ENCODE assay signal across 19 cellular contexts in the genomic region with DNA sequence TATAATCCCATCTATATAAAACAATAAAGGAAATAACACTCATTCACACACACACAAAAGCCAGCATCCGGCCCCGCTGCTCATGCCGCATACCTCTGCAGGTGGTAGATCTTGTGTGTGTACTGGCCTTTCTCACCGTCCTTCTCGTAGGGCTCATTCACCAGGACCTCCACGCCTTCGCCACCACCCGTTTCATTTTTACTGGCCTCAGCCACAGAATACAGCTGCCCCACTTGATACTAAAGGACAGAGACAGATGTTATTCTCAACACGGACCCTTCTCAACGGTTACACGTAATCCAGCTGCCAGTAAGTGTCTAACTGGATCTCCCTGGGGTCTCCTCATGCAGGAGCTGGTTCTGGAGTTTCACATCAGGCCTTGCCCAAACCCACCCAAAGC. TPM values are rescaled to one million over a fixed set of nuclear protein-coding genes. Genes with fewer than 3 reads are reported as not detected.
DNase-seq lines count a peak whose midpoint lies in the region; ATAC-seq, FAIRE-seq and TF ChIP-seq lines count a peak whose summit lies in the region.
"Had no signal": no experiment of that assay in that cellular context is flagged by ENCODE, and none has a peak within 500 bp of the region (broad histone marks: within the 10 kb centered on the region; RNA-seq: fewer than 3 reads in every experiment).

No MANE protein-coding gene starts in this region.

- H3K27ac Mint-ChIP-seq in CD8-positive, alpha-beta memory T cell, result peak overlapping the region in 1 of 8 donors; percentile 70
- H3K27ac Mint-ChIP-seq: HFFc6 had no signal

- H3K27me3 ChIP-seq in neutrophil (no peaks in the 10 kb centered on the region), upper lobe of left lung (no peaks in the 10 kb centered on the region)
- no peaks in the 10 kb centered on the region for H3K27me3 ChIP-seq in CD8-positive, alpha-beta memory T cell (ENCODE audit: insufficient read depth, low read length, poor library complexity, severe bottlenecking)

- POLR2A ChIA-PET in CD8-positive, alpha-beta memory T cell (lab: Charles Lee), result no interaction called here

- H3K4me3 ChIP-seq in neutrophil (ENCODE audit: low read depth in 1 of 2, low read length in 1 of 2), result no peak overlapping the region
- H3K4me3 ChIP-seq in upper lobe of left lung, result no peak overlapping the region
- H3K4me3 ChIP-seq in CD8-positive, alpha-beta memory T cell (ENCODE audit: low read length), result no peak overlapping the region
- H3K4me3 ChIP-seq: K562, PC-9 had no signal

- H3K27me3 Mint-ChIP-seq in CD8-positive, alpha-beta memory T cell, result peaks cover 0 to 2% of the 10 kb centered on the region in 2 donors
- H3K27me3 Mint-ChIP-seq: CD4-positive, CD25-positive, alpha-beta regulatory T cell had no signal

- TF ChIP-seq POLR2A in GM12892 (IDR thresholded peaks at IDR 0.05; ENCODE audit: low read depth, low read length) (0 out of 2 replicates have a peak, but pooled peaks have one; percentile 25), upper lobe of left lung (IDR thresholded peaks at IDR 0.05) (no peak)

- H3K9me3 ChIP-seq in neutrophil, result no peaks in the 10 kb centered on the region
- H3K9me3 ChIP-seq in upper lobe of left lung, result no peaks in the 10 kb centered on the region
- H3K9me3 ChIP-seq in CD8-positive, alpha-beta memory T cell (ENCODE audit: low read length), result no peaks in the 10 kb centered on the region

- FAIRE-seq in GM12892 (lab: Jason Lieb, UNC), result no peak
- FAIRE-seq: H1 had no signal

- H3K27ac ChIP-seq in neutrophil, result peak overlapping the region; percentile 84
- peak overlapping the region in 3 of 4 donors; percentile 30 to 67 (median 65) for H3K27ac ChIP-seq in upper lobe of left lung
- H3K27ac ChIP-seq in CD8-positive, alpha-beta memory T cell (ENCODE audit: low read depth, low read length), result no peak overlapping the region
- H3K27ac ChIP-seq: PC-9 had no signal

- H3K4me1 ChIP-seq in neutrophil (ENCODE audit: control insufficient read depth in 1 of 2, insufficient read depth in 1 of 2, low read depth in 1 of 2, low read length in 1 of 2) (peaks cover 41 to 46% of the 10 kb centered on the region in 2 experiments), upper lobe of left lung (peaks cover 27 to 47% (median 41%) of the 10 kb centered on the region in 4 donors)
- H3K4me1 ChIP-seq in CD8-positive, alpha-beta memory T cell (ENCODE audit: insufficient read depth, low read length), result no peaks in the 10 kb centered on the region

- 91 to 92% methylated on average over 11 of the region's 11 CpGs for WGBS in upper lobe of left lung, 2 donors

- CTCF ChIA-PET in CD8-positive, alpha-beta memory T cell (lab: Charles Lee), result no interaction called here

- H3K36me3 Mint-ChIP-seq in CD8-positive, alpha-beta memory T cell, result peaks cover 7 to 84% (median 15%) of the 10 kb centered on the region in 3 donors

- no peak for TF ChIP-seq EP300 in upper lobe of left lung (IDR thresholded peaks at IDR 0.05)

- DNase-seq in GM12892 (ENCODE audit: insufficient read length) (no peak), NCI-H82 (lab: John Stamatoyannopoulos, UW) (peak; percentile 72), upper lobe of left lung (no peak), GM19240 (ENCODE audit: insufficient read length, low spot score) (no peak)
- DNase-seq in CD8-positive, alpha-beta memory T cell, result no peak
- no peak for DNase-seq in activated naive CD4-positive, alpha-beta T cell treated with anti-CD3 and anti-CD28 coated beads, Interleukin-2, amount 50 U/mL, for 16 hours
- DNase-seq: ACHN; CD4-positive, CD25-positive, alpha-beta regulatory T cell; GF-D8; HFFc6; NCI-H1048; NCI-H146; NCI-H2107; NCI-H226; NCI-H69; PC-9 had no signal

- no peak for TF ChIP-seq CTCF in neutrophil (IDR thresholded peaks at IDR 0.05)
- TF ChIP-seq CTCF in upper lobe of left lung (IDR thresholded peaks at IDR 0.05), result no peak

- H3K9me3 Mint-ChIP-seq in CD8-positive, alpha-beta memory T cell, result no peaks in the 10 kb centered on the region
- H3K9me3 Mint-ChIP-seq: CD4-positive, CD25-positive, alpha-beta regulatory T cell; HFFc6 had no signal

- H3K4me1 Mint-ChIP-seq in CD8-positive, alpha-beta memory T cell, result peaks cover 8 to 22% (median 10%) of the 10 kb centered on the region in 3 donors

- no peak for ATAC-seq in upper lobe of left lung (ENCODE audit: low FRiP score in 2 of 2)
- ATAC-seq: K562 had no signal

- H3K36me3 ChIP-seq in neutrophil, result peaks cover 65% of the 10 kb centered on the region
- peaks cover 4 to 74% (median 45%) of the 10 kb centered on the region in 4 donors for H3K36me3 ChIP-seq in upper lobe of left lung
- H3K36me3 ChIP-seq in CD8-positive, alpha-beta memory T cell (ENCODE audit: insufficient read depth, low read length), result peaks cover 15% of the 10 kb centered on the region

- H3K4me3 Mint-ChIP-seq in CD8-positive, alpha-beta memory T cell, result no peak overlapping the region
- H3K4me3 Mint-ChIP-seq: CD4-positive, CD25-positive, alpha-beta regulatory T cell; HFFc6 had no signal

RNA-seq across cellular contexts. Expression of a gene that starts 9.7 kb away (rescaled TPM):
- polyA plus RNA-seq in GM12892 (2012; ENCODE audit: missing spikeins), result 53.9 TPM
- 10 to 100 TPM; 35.0 to 90.2 (median 53.4) TPM for total RNA-seq in upper lobe of left lung
- total RNA-seq in CD8-positive, alpha-beta memory T cell, result 10 to 100 TPM; 80.5 to 85.0 TPM
- polyA plus RNA-seq in CD8-positive, alpha-beta memory T cell, result 39.6 TPM

RNA-seq across cellular contexts. Expression of a gene that starts 36.5 kb away (rescaled TPM):
- polyA plus RNA-seq in GM12892 (2012; ENCODE audit: missing spikeins), result 10.1 TPM
- total RNA-seq in upper lobe of left lung, result 100 to 1,000 TPM in 2 of 6 donors, 10 to 100 TPM in 4; 60.9 to 155 (median 84.6) TPM
- 10 to 100 TPM; 29.5 to 31.9 TPM for total RNA-seq in CD8-positive, alpha-beta memory T cell
- polyA plus RNA-seq in CD8-positive, alpha-beta memory T cell, result 80.2 TPM
